ENCODE assay signal across 8 cellular contexts in genomic region chr20:22942742-22943141, GRCh38.
"Had no signal": no experiment of that assay in that cellular context is flagged by ENCODE, and none has a peak within 500 bp of the region (broad histone marks: within the 10 kb centered on the region; RNA-seq: fewer than 3 reads in every experiment).

No MANE protein-coding gene starts in this region.

- H3K36me3 ChIP-seq: HAP-1 had no signal

- H3K4me1 ChIP-seq: HAP-1 had no signal

- ATAC-seq: HCT116 had no signal

- H3K27ac ChIP-seq: HL-60 had no signal

- DNase-seq: GOT3, H7, HFFc6, IMR-90, KBM-7 had no signal

- H3K4me3 ChIP-seq: HAP-1 had no signal

- H3K9me3 ChIP-seq: HAP-1 had no signal
